In genomic region chr16:69486272-69486671, GRCh38 we compare ENCODE assay signal across 16 cellular contexts.
DNase-seq lines count a peak whose midpoint lies in the region; ATAC-seq, FAIRE-seq and TF ChIP-seq lines count a peak whose summit lies in the region.
"Had no signal": no experiment of that assay in that cellular context is flagged by ENCODE, and none has a peak within 500 bp of the region (broad histone marks: within the 10 kb centered on the region; RNA-seq: fewer than 3 reads in every experiment).

No MANE protein-coding gene starts in this region.

- no peak for TF ChIP-seq EP300 in K562 (IDR thresholded peaks at IDR 0.05; ENCODE audit: low read length)

- BruUV-seq in mammary epithelial cell (replicated peaks; lab: Mats Ljungman, UMichigan) (no TSS peak), IMR-90 (replicated peaks; lab: Mats Ljungman, UMichigan) (no TSS peak), K562 (replicated peaks; lab: Mats Ljungman, UMichigan) (no TSS peak)

- peak overlapping the region; percentile 76 for H3K27ac Mint-ChIP-seq in nephron progenitor cell
- H3K27ac Mint-ChIP-seq in activated T-helper 17 cell treated with anti-CD3 and anti-CD28 coated beads, Interleukin-2, amount 50 U/mL, for 72 hours = no peak overlapping the region
- H3K27ac Mint-ChIP-seq: B cell; CD8-positive, alpha-beta T cell; H9 had no signal

- H3K9ac ChIP-seq in mammary epithelial cell (ENCODE audit: insufficient read depth, low read length) (no peak overlapping the region), IMR-90 (ENCODE audit: low read depth, low read length) (no peak overlapping the region), K562 (ENCODE audit: insufficient read depth in 1 of 2, low read depth in 2 of 2, low read length in 2 of 2) (peak overlapping the region in 1 of 2 experiments; percentile 26; a peak in 1 of 4 replicates)
- H3K9ac ChIP-seq: BLaER1 treated with 17β-estradiol and CSF1 and Interleukin-3, amounts not matched to agents 10 nM and 100 nM had no signal

- peak overlapping the region; percentile 49 for H2BK5ac ChIP-seq in IMR-90 (ENCODE audit: low read depth, low read length, poor library complexity, severe bottlenecking)

- H2AFZ ChIP-seq in mammary epithelial cell (ENCODE audit: low read depth, low read length) (peak overlapping the region; percentile 65), IMR-90 (replicated peaks; ENCODE audit: low read length, poor library complexity) (no peak overlapping the region), K562 (ENCODE audit: low read depth, low read length) (peak overlapping the region; percentile 17)

- no peak for ATAC-seq in IMR-90 (ENCODE audit: low read depth)
- ATAC-seq in K562 = no peak
- no peak for ATAC-seq in HG02938 (IDR thresholded peaks at IDR 0.05; ENCODE audit: unreplicated experiment)
- ATAC-seq in activated T-helper 17 cell treated with anti-CD3 and anti-CD28 coated beads, Interleukin-2, amount 50 U/mL, for 72 hours (replicated peaks) = no peak
- ATAC-seq: CD8-positive, alpha-beta T cell had no signal

- intact Hi-C loops in mammary epithelial cell (cut with micrococcal nuclease) (no loop called here), breast epithelium (cut with DNase I; ENCODE audit: low total_unique reads) (loop anchor here (10.0 kb wide), 1 partner anchor 81 kb away; no protein-coding TSS in a partner anchor), IMR-90 (cut with micrococcal nuclease) (no loop called here), K562 (cut with micrococcal nuclease) (no loop called here)

- POLR2A ChIA-PET in IMR-90 (lab: Charles Lee; ENCODE audit: unreplicated experiment) (no interaction called here), K562 (lab: Yijun Ruan, JAX) (no interaction called here)

- peak overlapping the region; percentile 71 for H2BK20ac ChIP-seq in IMR-90 (ENCODE audit: low read depth, low read length)

- H3K27ac ChIP-seq in mammary epithelial cell (ENCODE audit: insufficient read depth, low read depth, low read length) (no peak overlapping the region), breast epithelium (no peak overlapping the region), IMR-90 (ENCODE audit: insufficient read depth, low read length) (no peak overlapping the region), K562 (ENCODE audit: extremely low read depth, low read depth, low read length) (no peak overlapping the region)
- H3K27ac ChIP-seq: BLaER1 treated with 17β-estradiol and CSF1 and Interleukin-3, amounts not matched to agents 10 nM and 100 nM had no signal

- H3K4me2 ChIP-seq in mammary epithelial cell (ENCODE audit: insufficient read depth, low read depth, low read length) (no peak overlapping the region), IMR-90 (ENCODE audit: low read depth, low read length) (no peak overlapping the region), K562 (ENCODE audit: insufficient read depth, low read length) (no peak overlapping the region)
- H3K4me2 ChIP-seq: BLaER1 treated with 17β-estradiol and CSF1 and Interleukin-3, amounts not matched to agents 10 nM and 100 nM had no signal

- no peak for FAIRE-seq in K562 (lab: Jason Lieb, UNC)
- no peak for FAIRE-seq in RCC 7860 (lab: Jason Lieb, UNC)
- FAIRE-seq: H1 had no signal

- no peak for TF ChIP-seq RAD21 in IMR-90 (IDR thresholded peaks at IDR 0.05; ENCODE audit: low read length)
- TF ChIP-seq RAD21 in K562 (CRISPR knock-in tag; conservative IDR thresholded peaks at IDR 0.05 in 1 of 2, IDR thresholded peaks at IDR 0.05 in 1 of 2) = no peak

- DNase-seq in mammary epithelial cell (no peak), breast epithelium (ENCODE audit: low spot score in 2 of 2) (no peak), IMR-90 (no peak), K562 (ENCODE audit: extremely low read depth in 1 of 4, low spot score in 3 of 4) (no peak), nephron progenitor cell (no peak), RCC 7860 (ENCODE audit: low spot score) (no peak)
- DNase-seq: Calu3; CD8-positive, alpha-beta T cell; DMS79 treated with DMSO at 0.1 percent for 48 hours; GF-D8; H9 had no signal

- WGBS in mammary epithelial cell (ENCODE audit: low coverage, missing lambda C conversion rate) = 83% methylated on average over 2 of the region's 5 CpGs
- 100% methylated on average over 1 of the region's 5 CpGs; no CpG with 5 or more reads in 1 of the 2 experiments for WGBS in IMR-90 (ENCODE audit: extremely low coverage in 2 of 2, insufficient read length in 1 of 2), 2 experiments
- WGBS in K562 (ENCODE audit: insufficient coverage, low coverage, missing lambda C conversion rate) = 33% methylated on average over 5 of the region's 5 CpGs

- H3K9me3 ChIP-seq in mammary epithelial cell (replicated peaks; ENCODE audit: insufficient read depth, low read length) (no peaks in the 10 kb centered on the region), breast epithelium (no peaks in the 10 kb centered on the region), IMR-90 (ENCODE audit: control insufficient read depth, insufficient read depth, low read length) (no peaks in the 10 kb centered on the region), K562 (replicated peaks; ENCODE audit: control insufficient read depth, insufficient read depth, low read depth, low read length) (no peaks in the 10 kb centered on the region)
- H3K9me3 ChIP-seq: BLaER1 treated with 17β-estradiol and CSF1 and Interleukin-3, amounts not matched to agents 10 nM and 100 nM had no signal

- H4K8ac ChIP-seq in IMR-90 (ENCODE audit: low read depth in 2 of 2, low read length in 2 of 2) = no peak overlapping the region

- H3K27me3 ChIP-seq in mammary epithelial cell (ENCODE audit: insufficient read depth, low read length) (no peaks in the 10 kb centered on the region), breast epithelium (no peaks in the 10 kb centered on the region), IMR-90 (ENCODE audit: control insufficient read depth, insufficient read depth, low read length) (no peaks in the 10 kb centered on the region), K562 (ENCODE audit: control insufficient read depth in 2 of 2, insufficient read depth in 2 of 2, low read length in 2 of 2) (no peaks in the 10 kb centered on the region)

- H3K9me3 Mint-ChIP-seq in nephron progenitor cell = no peaks in the 10 kb centered on the region
- H3K9me3 Mint-ChIP-seq in activated T-helper 17 cell treated with anti-CD3 and anti-CD28 coated beads, Interleukin-2, amount 50 U/mL, for 72 hours = no peaks in the 10 kb centered on the region
- H3K9me3 Mint-ChIP-seq: CD8-positive, alpha-beta T cell; H9 had no signal

- H3K36me3 Mint-ChIP-seq in nephron progenitor cell (ENCODE audit: low read depth) = no peaks in the 10 kb centered on the region
- H3K36me3 Mint-ChIP-seq in activated T-helper 17 cell treated with anti-CD3 and anti-CD28 coated beads, Interleukin-2, amount 50 U/mL, for 72 hours (ENCODE audit: low read depth) = no peaks in the 10 kb centered on the region
- H3K36me3 Mint-ChIP-seq: CD8-positive, alpha-beta T cell had no signal

- TF ChIP-seq POLR2A in breast epithelium (IDR thresholded peaks at IDR 0.05) (no peak), IMR-90 (IDR thresholded peaks at IDR 0.05; ENCODE audit: low read depth, low read length) (no peak), K562 (conservative IDR thresholded peaks at IDR 0.05) (no peak)

- in situ Hi-C loops in mammary epithelial cell (cut with MboI; ENCODE audit: low sequenced_read_pairs in 2 of 2) = loop anchor here in 1 of 2 donors (10.0 kb wide), 1 partner anchor 69 kb away; no protein-coding TSS in a partner anchor
- in situ Hi-C loops in IMR-90 (cut with MboI; ENCODE audit: low sequenced_read_pairs) = no loop called here
- in situ Hi-C loops in K562 (cut with MboI) = no loop called here

- H4K20me1 ChIP-seq in mammary epithelial cell (ENCODE audit: insufficient read depth, low read length) (no peaks in the 10 kb centered on the region), IMR-90 (ENCODE audit: insufficient read depth, low read length) (no peaks in the 10 kb centered on the region), K562 (replicated peaks; ENCODE audit: control insufficient read depth, insufficient read depth, low read length) (no peaks in the 10 kb centered on the region)

- no peak overlapping the region for H2BK15ac ChIP-seq in IMR-90 (ENCODE audit: low read depth, low read length)

- H3K23ac ChIP-seq in IMR-90 (ENCODE audit: low read depth, low read length) = peak overlapping the region; percentile 48; the same call in 1 of the 2 replicates

- H3K36me3 ChIP-seq in mammary epithelial cell (ENCODE audit: insufficient read depth, low read length) (no peaks in the 10 kb centered on the region), breast epithelium (no peaks in the 10 kb centered on the region), IMR-90 (ENCODE audit: control insufficient read depth, insufficient read depth, low read length) (no peaks in the 10 kb centered on the region), K562 (ENCODE audit: control insufficient read depth, insufficient read depth, low read length) (no peaks in the 10 kb centered on the region)
- H3K36me3 ChIP-seq: BLaER1 treated with 17β-estradiol and CSF1 and Interleukin-3, amounts not matched to agents 10 nM and 100 nM had no signal

- no peaks in the 10 kb centered on the region for H3K79me1 ChIP-seq in IMR-90 (ENCODE audit: low read depth in 1 of 2, low read length in 2 of 2)

- H3K4me3 ChIP-seq in mammary epithelial cell (replicated peaks in 1 of 3; ENCODE audit: insufficient read depth in 1 of 3, low read depth in 2 of 3, low read length in 3 of 3) = no peak overlapping the region
- H3K4me3 ChIP-seq in breast epithelium = no peak overlapping the region
- no peak overlapping the region for H3K4me3 ChIP-seq in IMR-90 (ENCODE audit: insufficient read depth, low read depth, low read length)
- no peak overlapping the region for H3K4me3 ChIP-seq in K562
- H3K4me3 ChIP-seq: BLaER1 treated with 17β-estradiol and CSF1 and Interleukin-3, amounts not matched to agents 10 nM and 100 nM had no signal

- H3K79me2 ChIP-seq in mammary epithelial cell (ENCODE audit: insufficient read depth, low read length) (no peaks in the 10 kb centered on the region), K562 (ENCODE audit: control insufficient read depth, insufficient read depth, low read length) (no peaks in the 10 kb centered on the region)

- H2AK5ac ChIP-seq in IMR-90 (ENCODE audit: low read depth, low read length) = peak overlapping the region; percentile 62; the same call in 1 of the 2 replicates

- H3K27me3 Mint-ChIP-seq in nephron progenitor cell (ENCODE audit: low read depth, poor library complexity) = peaks cover 8% of the 10 kb centered on the region
- H3K27me3 Mint-ChIP-seq in activated T-helper 17 cell treated with anti-CD3 and anti-CD28 coated beads, Interleukin-2, amount 50 U/mL, for 72 hours = no peaks in the 10 kb centered on the region
- H3K27me3 Mint-ChIP-seq: B cell had no signal

- H3K4me1 ChIP-seq in mammary epithelial cell (ENCODE audit: insufficient read depth, low read length) (peaks cover 15% of the 10 kb centered on the region), breast epithelium (peaks cover 3 to 7% of the 10 kb centered on the region in 2 donors), IMR-90 (ENCODE audit: control insufficient read depth, insufficient read depth, low read length) (peaks cover 16% of the 10 kb centered on the region), K562 (replicated peaks in 1 of 2; ENCODE audit: control insufficient read depth in 2 of 2, insufficient read depth in 2 of 2, low read length in 2 of 2) (peaks cover 7 to 18% of the 10 kb centered on the region in 2 experiments; a peak in 3 of 5 replicates)

- H3K14ac ChIP-seq in IMR-90 (replicated peaks; ENCODE audit: low read depth, low read length) = peak overlapping the region; percentile 25; the same call in 1 of the 2 replicates

- H3K9me1 ChIP-seq in IMR-90 (ENCODE audit: insufficient read depth, low read length) = peaks cover 15% of the 10 kb centered on the region
- H3K9me1 ChIP-seq in K562 (ENCODE audit: control insufficient read depth, insufficient read depth, low read length) = no peaks in the 10 kb centered on the region

- H3K4ac ChIP-seq in IMR-90 (ENCODE audit: low read depth, low read length) = peak overlapping the region; percentile 62

- no peak for TF ChIP-seq CTCF in mammary epithelial cell (conservative IDR thresholded peaks at IDR 0.05 in 1 of 2, IDR thresholded peaks at IDR 0.05 in 1 of 2; ENCODE audit: extremely low read depth in 1 of 2, insufficient read depth in 1 of 2, low read depth in 1 of 2, low read length in 2 of 2)
- TF ChIP-seq CTCF in breast epithelium (IDR thresholded peaks at IDR 0.05) = no peak
- no peak for TF ChIP-seq CTCF in IMR-90 (conservative IDR thresholded peaks at IDR 0.05; ENCODE audit: low read depth, low read length)
- TF ChIP-seq CTCF in K562 (IDR thresholded peaks at IDR 0.05 in 2 of 3, conservative IDR thresholded peaks at IDR 0.05 in 1 of 3; ENCODE audit: insufficient read depth in 2 of 3, low read depth in 1 of 3, low read length in 3 of 3) = no peak
- no peak for TF ChIP-seq CTCF in nephron progenitor cell (IDR thresholded peaks at IDR 0.05)

- CTCF ChIA-PET in mammary epithelial cell (lab: Charles Lee; ENCODE audit: low non-redundant PET) = no interaction called here
- CTCF ChIA-PET in IMR-90 (lab: Yijun Ruan, JAX) = no interaction called here
- CTCF ChIA-PET in K562 (lab: Yijun Ruan, JAX; ENCODE audit: low intra/inter-chr PET ratio) = no interaction called here

- peaks cover 32% of the 10 kb centered on the region for H3K4me1 Mint-ChIP-seq in nephron progenitor cell
- H3K4me1 Mint-ChIP-seq in activated T-helper 17 cell treated with anti-CD3 and anti-CD28 coated beads, Interleukin-2, amount 50 U/mL, for 72 hours = no peaks in the 10 kb centered on the region

- H2BK120ac ChIP-seq in IMR-90 (ENCODE audit: low read depth, low read length) = peak overlapping the region; percentile 42

- no peak overlapping the region for H3K56ac ChIP-seq in IMR-90 (ENCODE audit: extremely low read depth, insufficient read depth, low read length)

- peak overlapping the region; percentile 71 for H4K5ac ChIP-seq in IMR-90 (ENCODE audit: low read depth, low read length)

- H3K18ac ChIP-seq in IMR-90 (ENCODE audit: low read depth, low read length) = peak overlapping the region; percentile 81

- dilution Hi-C loops in mammary epithelial cell (cut with HindIII; ENCODE audit: low sequenced_read_pairs) = no loop called here
- dilution Hi-C loops in IMR-90 (cut with HindIII; ENCODE audit: low sequenced_read_pairs, unreplicated experiment) = no loop called here

- 0 out of 2 replicates have a peak overlapping the region, but pooled peaks have one; percentile 17 for H4K91ac ChIP-seq in IMR-90 (ENCODE audit: insufficient read depth, low read depth, low read length)

- H2AK9ac ChIP-seq in IMR-90 (replicated peaks; ENCODE audit: low read depth, low read length, poor library complexity) = no peak overlapping the region

- H3K4me3 Mint-ChIP-seq in nephron progenitor cell = no peak overlapping the region
- no peak overlapping the region for H3K4me3 Mint-ChIP-seq in activated T-helper 17 cell treated with anti-CD3 and anti-CD28 coated beads, Interleukin-2, amount 50 U/mL, for 72 hours
- H3K4me3 Mint-ChIP-seq: B cell; CD8-positive, alpha-beta T cell; H9 had no signal
